Comparison of ENCODE assay signal across 19 cellular contexts in genomic region chr19:42295342-42295741, GRCh38. TPM values are rescaled to one million over a fixed set of nuclear protein-coding genes. Genes with fewer than 3 reads are reported as not detected.
A peak's percentile ranks its signal among the peaks of the same experiment; 100 is the strongest.
DNase-seq lines count a peak whose midpoint lies in the region; ATAC-seq and TF ChIP-seq lines count a peak whose summit lies in the region.
"Had no signal": no experiment of that assay in that cellular context is flagged by ENCODE, and none has a peak within 500 bp of the region (broad histone marks: within the 10 kb centered on the region; RNA-seq: fewer than 3 reads in every experiment).

No MANE protein-coding gene starts in this region.

- H3K27ac ChIP-seq in HUES48 (ENCODE audit: low read depth, low read length), result peak overlapping the region; percentile 36
- H3K27ac ChIP-seq: gastrocnemius medialis had no signal

- DNase-seq in activated CD4-positive, alpha-beta T cell treated with anti-CD3 and anti-CD28 coated beads for 36 hours, result peak; percentile 13
- DNase-seq in activated CD4-positive, alpha-beta T cell treated with anti-CD3 and anti-CD28 coated beads, Interleukin-2, amount 50 U/mL, for 48 hours, result no peak
- DNase-seq in WTC11 (ENCODE audit: low spot score) (no peak), neural crest cell (ENCODE audit: low read depth, low spot score) (no peak), chondrocyte (ENCODE audit: low spot score) (no peak)
- DNase-seq: 8988T, GF-D8 had no signal

- H3K9ac ChIP-seq in HUES48 (ENCODE audit: low read depth, low read length), result no peak overlapping the region

- H3K27ac Mint-ChIP-seq in activated CD4-positive, alpha-beta T cell treated with anti-CD3 and anti-CD28 coated beads for 36 hours, result no peak overlapping the region
- H3K27ac Mint-ChIP-seq in WTC11 (peak overlapping the region; percentile 85; the same call in 1 of the 2 replicates), neural crest cell (ENCODE audit: unreplicated experiment) (no peak overlapping the region), chondrocyte (ENCODE audit: unreplicated experiment) (no peak overlapping the region)
- H3K27ac Mint-ChIP-seq: activated T-cell treated with anti-CD3 and anti-CD28 coated beads, Interleukin-2, amount 50 U/mL, for 72 hours; natural killer cell had no signal

- intact Hi-C loops in activated CD4-positive, alpha-beta T cell treated with anti-CD3 and anti-CD28 coated beads for 36 hours (cut with DNase I, micrococcal nuclease), result no loop called here

- no peaks in the 10 kb centered on the region for H3K27me3 Mint-ChIP-seq in activated CD4-positive, alpha-beta T cell treated with anti-CD3 and anti-CD28 coated beads for 36 hours
- H3K27me3 Mint-ChIP-seq in WTC11 (ENCODE audit: low read depth) (no peaks in the 10 kb centered on the region), neural crest cell (ENCODE audit: low read depth) (peaks cover 4% of the 10 kb centered on the region), chondrocyte (ENCODE audit: low read depth) (no peaks in the 10 kb centered on the region)

- H3K36me3 ChIP-seq in HUES48 (ENCODE audit: control insufficient read depth, insufficient read depth, low read length), result peaks cover 57% of the 10 kb centered on the region

- no peaks in the 10 kb centered on the region for H3K27me3 ChIP-seq in HUES48 (ENCODE audit: control insufficient read depth, insufficient read depth, low read length)
- H3K27me3 ChIP-seq: gastrocnemius medialis, transverse colon had no signal

- ATAC-seq in activated CD4-positive, alpha-beta T cell treated with anti-CD3 and anti-CD28 coated beads for 36 hours, result no peak
- no peak for ATAC-seq in WTC11
- no peak for ATAC-seq in GM18858 (IDR thresholded peaks at IDR 0.05; ENCODE audit: unreplicated experiment)
- ATAC-seq in HG03139 (IDR thresholded peaks at IDR 0.05; ENCODE audit: unreplicated experiment), result no peak

- H3K4me1 ChIP-seq in HUES48 (ENCODE audit: control insufficient read depth, insufficient read depth, low read length), result peaks cover 5% of the 10 kb centered on the region; the same call in 1 of the 2 replicates
- H3K4me1 ChIP-seq: gastrocnemius medialis had no signal

- POLR2A ChIA-PET in activated CD4-positive, alpha-beta T cell treated with anti-CD3 and anti-CD28 coated beads for 36 hours (lab: Charles Lee), result no interaction called here
- POLR2A ChIA-PET in WTC11 (lab: Charles Lee), result interaction anchor here (0.7 kb wide), 1 partner anchor 63 kb away, joined by 4 read pairs; no protein-coding TSS in a partner anchor

- peaks cover 14% of the 10 kb centered on the region for H3K36me3 Mint-ChIP-seq in activated CD4-positive, alpha-beta T cell treated with anti-CD3 and anti-CD28 coated beads for 36 hours (ENCODE audit: low read depth)
- peaks cover 28% of the 10 kb centered on the region for H3K36me3 Mint-ChIP-seq in WTC11
- peaks cover 15% of the 10 kb centered on the region for H3K36me3 Mint-ChIP-seq in neural crest cell (ENCODE audit: low read depth)
- H3K36me3 Mint-ChIP-seq in chondrocyte (ENCODE audit: low read depth), result peaks cover 11% of the 10 kb centered on the region
- H3K36me3 Mint-ChIP-seq: natural killer cell had no signal

- no peaks in the 10 kb centered on the region for H3K9me3 ChIP-seq in HUES48 (ENCODE audit: control insufficient read depth, insufficient read depth, low read length)
- H3K9me3 ChIP-seq: gastrocnemius medialis, mucosa of descending colon, transverse colon had no signal

- CTCF ChIA-PET in activated CD4-positive, alpha-beta T cell treated with anti-CD3 and anti-CD28 coated beads for 36 hours (lab: Charles Lee), result interaction anchor here (0.9 to 2.1 kb wide), 2 partner anchors 75 to 187 kb away, joined by 4 to 11 read pairs; partner anchors contain the start of gene ZNF526
- CTCF ChIA-PET in WTC11 (lab: Charles Lee), result interaction anchor here (0.5 to 3.6 kb wide), 12 partner anchors 8 to 182 kb away, joined by 3 to 30 read pairs (median 4); partner anchors contain the start of gene TMEM145

- H3K4me3 ChIP-seq in HUES48 (ENCODE audit: low read depth, low read length), result no peak overlapping the region
- H3K4me3 ChIP-seq: gastrocnemius medialis, lung, mucosa of descending colon, transverse colon had no signal

- no peaks in the 10 kb centered on the region for H3K9me3 Mint-ChIP-seq in activated CD4-positive, alpha-beta T cell treated with anti-CD3 and anti-CD28 coated beads for 36 hours (ENCODE audit: low read depth)
- no peaks in the 10 kb centered on the region for H3K9me3 Mint-ChIP-seq in WTC11
- H3K9me3 Mint-ChIP-seq in neural crest cell, result no peaks in the 10 kb centered on the region
- no peaks in the 10 kb centered on the region for H3K9me3 Mint-ChIP-seq in chondrocyte (ENCODE audit: low read depth)
- H3K9me3 Mint-ChIP-seq: activated T-cell treated with anti-CD3 and anti-CD28 coated beads, Interleukin-2, amount 50 U/mL, for 72 hours; CD14-positive monocyte; natural killer cell had no signal

- H3K4me1 Mint-ChIP-seq in activated CD4-positive, alpha-beta T cell treated with anti-CD3 and anti-CD28 coated beads for 36 hours, result no peaks in the 10 kb centered on the region
- H3K4me1 Mint-ChIP-seq in WTC11 (peaks cover 15% of the 10 kb centered on the region), neural crest cell (peaks cover 13% of the 10 kb centered on the region), chondrocyte (ENCODE audit: low read depth) (no peaks in the 10 kb centered on the region)

- TF ChIP-seq CTCF in WTC11 (IDR thresholded peaks at IDR 0.05) (no peak), neural crest cell (conservative IDR thresholded peaks at IDR 0.05) (no peak), chondrocyte (IDR thresholded peaks at IDR 0.05) (no peak)

- no peak overlapping the region for H3K4me3 Mint-ChIP-seq in activated CD4-positive, alpha-beta T cell treated with anti-CD3 and anti-CD28 coated beads for 36 hours
- H3K4me3 Mint-ChIP-seq in WTC11 (no peak overlapping the region), neural crest cell (peak overlapping the region; percentile 83), chondrocyte (ENCODE audit: unreplicated experiment) (no peak overlapping the region)
- H3K4me3 Mint-ChIP-seq: activated T-cell treated with anti-CD3 and anti-CD28 coated beads, Interleukin-2, amount 50 U/mL, for 72 hours; CD14-positive monocyte; natural killer cell had no signal

TF ChIP-seq in WTC11, 78 proteins besides CTCF, POLR2A, EP300 and RAD21 (continues in another document):
- TF ChIP-seq MXD4 (CRISPR knock-in tag; IDR thresholded peaks at IDR 0.05; ENCODE audit: borderline replicate concordance), result no peak
- TF ChIP-seq MAX (CRISPR knock-in tag; IDR thresholded peaks at IDR 0.05), result no peak
- TF ChIP-seq CREB1 (CRISPR knock-in tag; IDR thresholded peaks at IDR 0.05), result no peak
- TF ChIP-seq AR (CRISPR knock-in tag; IDR thresholded peaks at IDR 0.05), result no peak
- TF ChIP-seq NFATC4 (CRISPR knock-in tag; IDR thresholded peaks at IDR 0.05), result no peak

RNA-seq across cellular contexts. Expression of gene PRR19, which starts 6.6 kb away (rescaled TPM):
- 1 to 10 TPM in 1 of 2 experiments, under 1 TPM in 1; 0.63 to 1.0 TPM for total RNA-seq in activated CD4-positive, alpha-beta T cell treated with anti-CD3 and anti-CD28 coated beads for 36 hours
- total RNA-seq in WTC11 (2021) (3.6 to 5.0 TPM (median 3.7 TPM) in 3 replicates), neural crest cell (2.2 and 2.8 TPM in 2 replicates), chondrocyte (0.24 to 1.7 TPM (median 0.82 TPM) in 3 replicates)
- total RNA-seq: gastrocnemius medialis, natural killer cell had no signal

RNA-seq across cellular contexts. Expression of gene PAFAH1B3, which starts 7.1 kb away (rescaled TPM):
- total RNA-seq in activated CD4-positive, alpha-beta T cell treated with anti-CD3 and anti-CD28 coated beads for 36 hours, result 10 to 100 TPM; 43.4 to 53.9 TPM
- 118 to 126 TPM (median 119 TPM) in 3 replicates for total RNA-seq in WTC11 (2021)
- total RNA-seq in neural crest cell, result 166 and 173 TPM in 2 replicates
- total RNA-seq in chondrocyte, result 15.2 to 32.9 TPM (median 31.1 TPM) in 3 replicates

RNA-seq across cellular contexts. Expression of gene TMEM145, which starts 17.8 kb away (rescaled TPM):
- under 1 TPM; 0.53 to 0.69 TPM for total RNA-seq in activated CD4-positive, alpha-beta T cell treated with anti-CD3 and anti-CD28 coated beads for 36 hours
- 6.9 to 7.1 TPM (median 7.0 TPM) in 3 replicates for total RNA-seq in WTC11 (2021)
- total RNA-seq in neural crest cell, result 18.4 and 19.4 TPM in 2 replicates
- total RNA-seq in chondrocyte, result 0.32 to 0.36 TPM in 2 of 3 replicates, not detected in the other
- total RNA-seq: natural killer cell, osteoblast, pulmonary artery endothelial cell, transverse colon had no signal

RNA-seq across cellular contexts. Expression of gene CIC, which starts 26.3 kb away (rescaled TPM):
- 10 to 100 TPM; 62.8 to 66.3 TPM for total RNA-seq in activated CD4-positive, alpha-beta T cell treated with anti-CD3 and anti-CD28 coated beads for 36 hours
- 53.0 to 58.5 TPM (median 55.8 TPM) in 3 replicates for total RNA-seq in WTC11 (2021)
- total RNA-seq in neural crest cell, result 91.6 and 93.4 TPM in 2 replicates
- total RNA-seq in chondrocyte, result 83.6 to 101 TPM (median 86.3 TPM) in 3 replicates

RNA-seq across cellular contexts. Expression of gene MEGF8, which starts 30.1 kb away (rescaled TPM):
- total RNA-seq in activated CD4-positive, alpha-beta T cell treated with anti-CD3 and anti-CD28 coated beads for 36 hours, result 1 to 10 TPM; 5.2 to 5.3 TPM
- 42.1 to 51.7 TPM (median 51.6 TPM) in 3 replicates for total RNA-seq in WTC11 (2021)
- 38.0 and 39.2 TPM in 2 replicates for total RNA-seq in neural crest cell
- total RNA-seq in chondrocyte, result 48.1 to 54.4 TPM (median 49.5 TPM) in 3 replicates
